1 cellular context compared by ENCODE assay signal in genomic region chr12:69987453-69988102, GRCh38.
TF ChIP-seq lines count a peak whose summit lies in the region.

No MANE protein-coding gene starts in this region.

TF ChIP-seq in HCT116, 20 proteins besides CTCF, POLR2A, EP300 and RAD21 (continued from another document):
- no peak for TF ChIP-seq REST (IDR thresholded peaks at IDR 0.05; ENCODE audit: low read depth)
- TF ChIP-seq ZNF274 (IDR thresholded peaks at IDR 0.05; ENCODE audit: low read depth, low read length) = no peak
- TF ChIP-seq FOSL1 (IDR thresholded peaks at IDR 0.05; ENCODE audit: low read depth) = peak; percentile 64
- TF ChIP-seq EGR1 (IDR thresholded peaks at IDR 0.05; ENCODE audit: low read depth) = no peak
- TF ChIP-seq TCF7L2 (IDR thresholded peaks at IDR 0.05; ENCODE audit: borderline replicate concordance, extremely low read depth, insufficient read depth, insufficient read length) = no peak
- peak; percentile 50 for TF ChIP-seq ELF1 (IDR thresholded peaks at IDR 0.05; ENCODE audit: borderline replicate concordance, low read depth)
- TF ChIP-seq SP1 (IDR thresholded peaks at IDR 0.05; ENCODE audit: low read depth) = peak; percentile 86
- TF ChIP-seq MAX (IDR thresholded peaks at IDR 0.05) = peak; percentile 34
